13 cellular contexts compared by ENCODE assay signal in the genomic region with DNA sequence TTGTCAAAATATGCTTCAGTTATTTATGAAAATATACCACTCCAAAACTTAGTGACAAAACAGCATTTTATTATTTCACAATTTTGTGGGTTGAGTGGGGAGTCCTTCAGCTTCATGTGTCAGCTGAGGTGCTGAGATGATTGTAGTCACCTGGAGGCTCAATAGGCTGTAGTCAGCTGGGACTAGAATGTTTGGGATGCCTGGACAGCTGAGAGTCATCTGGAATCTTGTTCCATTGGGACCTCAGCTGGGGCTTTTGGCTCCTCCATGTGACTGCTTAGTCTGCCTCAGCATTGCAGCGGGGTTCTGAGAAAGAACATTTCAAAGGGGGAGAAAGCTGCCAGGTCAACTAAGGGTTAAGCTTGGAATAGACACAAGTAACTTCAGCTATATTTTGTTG. TPM values are rescaled to one million over a fixed set of nuclear protein-coding genes. Genes with fewer than 3 reads are reported as not detected.
DNase-seq lines count a peak whose midpoint lies in the region; ATAC-seq and TF ChIP-seq lines count a peak whose summit lies in the region.
"Had no signal": no experiment of that assay in that cellular context is flagged by ENCODE, and none has a peak within 500 bp of the region (broad histone marks: within the 10 kb centered on the region; RNA-seq: fewer than 3 reads in every experiment).

No MANE protein-coding gene starts in this region.

- WGBS in right cardiac atrium = 60% methylated on average over 1 of the region's 1 CpG

- H3K27me3 Mint-ChIP-seq in activated T-cell treated with anti-CD3 and anti-CD28 coated beads, Interleukin-2, amount 50 U/mL, for 24 hours = no peaks in the 10 kb centered on the region
- no peaks in the 10 kb centered on the region for H3K27me3 Mint-ChIP-seq in activated T-helper 17 cell treated with anti-CD3 and anti-CD28 coated beads, Interleukin-2, amount 50 U/mL, for 72 hours

- H3K4me1 ChIP-seq in right cardiac atrium (ENCODE audit: control insufficient read depth, insufficient read depth, low read length) (peaks cover 2% of the 10 kb centered on the region), gastrocnemius medialis (peaks cover 62 to 69% of the 10 kb centered on the region in 2 donors)

- H3K36me3 ChIP-seq in gastrocnemius medialis = no peaks in the 10 kb centered on the region
- H3K36me3 ChIP-seq: tibial artery had no signal

- no peak for TF ChIP-seq CTCF in gastrocnemius medialis (IDR thresholded peaks at IDR 0.05 in 4 of 5, conservative IDR thresholded peaks at IDR 0.05 in 1 of 5)

- peaks cover 87% of the 10 kb centered on the region for H3K4me1 Mint-ChIP-seq in activated T-cell treated with anti-CD3 and anti-CD28 coated beads, Interleukin-2, amount 50 U/mL, for 24 hours (ENCODE audit: low read depth)
- peaks cover 42% of the 10 kb centered on the region for H3K4me1 Mint-ChIP-seq in activated T-helper 17 cell treated with anti-CD3 and anti-CD28 coated beads, Interleukin-2, amount 50 U/mL, for 72 hours

- no peaks in the 10 kb centered on the region for H3K9me3 Mint-ChIP-seq in activated T-cell treated with anti-CD3 and anti-CD28 coated beads, Interleukin-2, amount 50 U/mL, for 24 hours
- H3K9me3 Mint-ChIP-seq in activated T-helper 17 cell treated with anti-CD3 and anti-CD28 coated beads, Interleukin-2, amount 50 U/mL, for 72 hours = no peaks in the 10 kb centered on the region

- no peaks in the 10 kb centered on the region for H3K9me3 ChIP-seq in right cardiac atrium (ENCODE audit: control insufficient read depth, low read length)
- no peaks in the 10 kb centered on the region for H3K9me3 ChIP-seq in gastrocnemius medialis
- H3K9me3 ChIP-seq: A549, tibial artery had no signal

- H3K4me3 Mint-ChIP-seq in activated T-cell treated with anti-CD3 and anti-CD28 coated beads, Interleukin-2, amount 50 U/mL, for 24 hours = no peak overlapping the region
- peak overlapping the region; percentile 47 for H3K4me3 Mint-ChIP-seq in activated T-helper 17 cell treated with anti-CD3 and anti-CD28 coated beads, Interleukin-2, amount 50 U/mL, for 72 hours

- in situ Hi-C loops in gastrocnemius medialis (cut with MboI; ENCODE audit: low sequenced_read_pairs in 4 of 4) = loop anchor here in 1 of 4 donors (25.0 kb wide), 1 partner anchor 566 kb away; the partner anchor contains the start of gene GPD1L

- intact Hi-C loops in right cardiac atrium (cut with DNase I) = no loop called here
- intact Hi-C loops in gastrocnemius medialis (cut with DNase I; ENCODE audit: low total_unique reads) = no loop called here

- no peak overlapping the region for H3K4me3 ChIP-seq in right cardiac atrium (ENCODE audit: low read length)
- H3K4me3 ChIP-seq in gastrocnemius medialis = no peak overlapping the region
- H3K4me3 ChIP-seq: A549, tibial artery had no signal

- no peak for ATAC-seq in activated T-helper 17 cell treated with anti-CD3 and anti-CD28 coated beads, Interleukin-2, amount 50 U/mL, for 72 hours (replicated peaks)
- ATAC-seq in right cardiac atrium (peak; percentile 28 to 59), gastrocnemius medialis (peak in 1 of 2 donors; percentile 26), HG02588 (IDR thresholded peaks at IDR 0.05; ENCODE audit: unreplicated experiment) (no peak), GM21367 (IDR thresholded peaks at IDR 0.05; ENCODE audit: unreplicated experiment) (no peak)
- ATAC-seq: A549 had no signal

- H3K27ac ChIP-seq in right cardiac atrium (ENCODE audit: low read length) (no peak overlapping the region), gastrocnemius medialis (peak overlapping the region in 3 of 4 donors; percentile 24 to 75 (median 68))
- H3K27ac ChIP-seq: A549 had no signal

- peaks cover 30% of the 10 kb centered on the region for H3K36me3 Mint-ChIP-seq in activated T-cell treated with anti-CD3 and anti-CD28 coated beads, Interleukin-2, amount 50 U/mL, for 24 hours (ENCODE audit: low read depth)
- H3K36me3 Mint-ChIP-seq in activated T-helper 17 cell treated with anti-CD3 and anti-CD28 coated beads, Interleukin-2, amount 50 U/mL, for 72 hours (ENCODE audit: low read depth) = peaks cover 22% of the 10 kb centered on the region

- H3K27ac Mint-ChIP-seq in activated T-cell treated with anti-CD3 and anti-CD28 coated beads, Interleukin-2, amount 50 U/mL, for 24 hours = peak overlapping the region; percentile 27
- H3K27ac Mint-ChIP-seq in activated T-helper 17 cell treated with anti-CD3 and anti-CD28 coated beads, Interleukin-2, amount 50 U/mL, for 72 hours = peak overlapping the region; percentile 62

- DNase-seq in activated T-cell treated with anti-CD3 and anti-CD28 coated beads, Interleukin-2, amount 50 U/mL, for 24 hours = no peak
- DNase-seq in activated T-cell treated with anti-CD3 and anti-CD28 coated beads, Interleukin-2, amount 50 U/mL, for 48 hours = no peak
- DNase-seq in right cardiac atrium (peak in 1 of 3 donors; percentile 26), gastrocnemius medialis (no peak)
- no peak for DNase-seq in NK-92 treated with Interleukin-12 subunit alpha and Interleukin-12 subunit beta, amount 100 ng/mL, for 24 hours (lab: John Stamatoyannopoulos, UW)
- DNase-seq: anterior cingulate cortex, DMS53, H7, tibial artery had no signal

- no peak for TF ChIP-seq POLR2A in gastrocnemius medialis (IDR thresholded peaks at IDR 0.05)

- H3K27me3 ChIP-seq in right cardiac atrium (ENCODE audit: control insufficient read depth, insufficient read depth) (no peaks in the 10 kb centered on the region), gastrocnemius medialis (no peaks in the 10 kb centered on the region)
- H3K27me3 ChIP-seq: tibial artery had no signal

RNA-seq across cellular contexts. Expression of gene STT3B, which starts 13.4 kb away (rescaled TPM):
- 100 to 1,000 TPM in 1 of 2 donors, 10 to 100 TPM in 1; 88.9 to 155 TPM for total RNA-seq in activated T-helper 17 cell treated with anti-CD3 and anti-CD28 coated beads, Interleukin-2, amount 50 U/mL, for 72 hours
- total RNA-seq in right cardiac atrium (100 to 1,000 TPM in 1 of 4 donors, 10 to 100 TPM in 3; 85.3 to 118 (median 94.5) TPM), gastrocnemius medialis (10 to 100 TPM; 62.4 to 99.3 (median 69.0) TPM)
- 44.7 TPM for polyA plus RNA-seq in right cardiac atrium

Comparison
In these comparisons a context has a peak if more than half of its experiments do, and no peak if none do; other contexts are left out.
1. ATAC-seq: peak in right cardiac atrium (2 of 2); none in activated T-helper 17 cell treated with anti-CD3 and anti-CD28 coated beads, Interleukin-2, amount 50 U/mL, for 72 hours (single experiment), HG02588 (single experiment) and GM21367 (single experiment).